Comparison of ENCODE assay signal across 24 cellular contexts in the genomic region with DNA sequence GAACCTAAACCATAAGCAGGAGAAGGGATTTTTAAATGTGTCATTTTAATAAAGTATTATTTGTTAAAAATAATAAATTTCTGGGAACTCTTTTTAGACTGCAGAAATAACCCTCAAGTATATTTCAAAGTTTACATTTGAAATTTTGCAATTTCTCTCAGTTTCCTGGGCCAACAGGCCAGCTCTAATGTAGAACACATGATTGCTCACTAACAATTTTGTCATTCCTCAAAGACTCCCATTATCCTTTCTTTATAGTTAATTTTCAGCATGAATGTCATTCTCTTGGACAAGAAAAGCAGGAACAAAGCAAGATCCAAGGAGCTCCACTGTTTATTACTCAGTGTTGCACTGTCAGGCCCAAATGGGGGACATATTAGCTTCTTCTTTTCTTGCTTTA.
DNase-seq lines count a peak whose midpoint lies in the region; ATAC-seq, FAIRE-seq and TF ChIP-seq lines count a peak whose summit lies in the region.
"Had no signal": no experiment of that assay in that cellular context is flagged by ENCODE, and none has a peak within 500 bp of the region (broad histone marks: within the 10 kb centered on the region; RNA-seq: fewer than 3 reads in every experiment).

No MANE protein-coding gene starts in this region.

- TF ChIP-seq EP300 in K562 (IDR thresholded peaks at IDR 0.05; ENCODE audit: low read length): no peak

- intact Hi-C loops in K562 (cut with micrococcal nuclease): no loop called here

- no peak for TF ChIP-seq RAD21 in K562 (CRISPR knock-in tag; conservative IDR thresholded peaks at IDR 0.05 in 1 of 2, IDR thresholded peaks at IDR 0.05 in 1 of 2)

- no peak for TF ChIP-seq CTCF in K562 (IDR thresholded peaks at IDR 0.05 in 2 of 3, conservative IDR thresholded peaks at IDR 0.05 in 1 of 3; ENCODE audit: insufficient read depth in 2 of 3, low read depth in 1 of 3, low read length in 3 of 3)

- H3K4me3 ChIP-seq in K562: no peak overlapping the region
- H3K4me3 ChIP-seq: BLaER1, GM12878 had no signal

- H3K9me3 ChIP-seq in K562 (replicated peaks; ENCODE audit: control insufficient read depth, insufficient read depth, low read depth, low read length): no peaks in the 10 kb centered on the region
- H3K9me3 ChIP-seq: BE2C, BLaER1 had no signal

- H3K4me2 ChIP-seq in K562 (ENCODE audit: insufficient read depth, low read length): no peak overlapping the region
- H3K4me2 ChIP-seq: BLaER1 had no signal

- no peak for TF ChIP-seq POLR2A in K562 (conservative IDR thresholded peaks at IDR 0.05)

- no peaks in the 10 kb centered on the region for H3K27me3 ChIP-seq in K562 (ENCODE audit: control insufficient read depth in 2 of 2, insufficient read depth in 2 of 2, low read length in 2 of 2)
- H3K27me3 ChIP-seq: BE2C, BLaER1 had no signal

- no peak overlapping the region for H3K27ac ChIP-seq in K562 (ENCODE audit: extremely low read depth, low read depth, low read length)
- H3K27ac ChIP-seq: BLaER1 had no signal

- DNase-seq in K562 (ENCODE audit: extremely low read depth in 1 of 4, low spot score in 3 of 4) (no peak), fibroblast of gingiva (ENCODE audit: low read depth) (peak; percentile 14), DMS53 treated with DMSO at 0.1 percent for 48 hours (lab: John Stamatoyannopoulos, UW; ENCODE audit: unreplicated experiment) (no peak), SHP77 treated with DMSO at 0.1 percent for 48 hours (lab: John Stamatoyannopoulos, UW) (no peak)
- DNase-seq: 8988T; ACHN; BE2C; C1 segment of cervical spinal cord; CD4-positive, alpha-beta memory T cell; CD4-positive, CD25-positive, alpha-beta regulatory T cell; CD8-positive, alpha-beta memory T cell; COR-L47; DMS 273 treated with DMSO at 0.1 percent for 48 hours; DMS153; DMS53; DND-41; EL; GDM1 had no signal

- no TSS peak for BruUV-seq in K562 (replicated peaks; lab: Mats Ljungman, UMichigan)

- in situ Hi-C loops in K562 (cut with MboI): no loop called here

- no peaks in the 10 kb centered on the region for H3K4me1 ChIP-seq in K562 (replicated peaks in 1 of 2; ENCODE audit: control insufficient read depth in 2 of 2, insufficient read depth in 2 of 2, low read length in 2 of 2)
- H3K4me1 ChIP-seq: BE2C, BLaER1 had no signal

- no peaks in the 10 kb centered on the region for H3K36me3 ChIP-seq in K562 (ENCODE audit: control insufficient read depth, insufficient read depth, low read length)
- H3K36me3 ChIP-seq: BE2C, BLaER1 had no signal

- no peaks in the 10 kb centered on the region for H4K20me1 ChIP-seq in K562 (replicated peaks; ENCODE audit: control insufficient read depth, insufficient read depth, low read length)
- H4K20me1 ChIP-seq: BLaER1 had no signal

- no peak for FAIRE-seq in K562 (lab: Jason Lieb, UNC)
- FAIRE-seq: A204.1, GM12878, GM12892, GM18507 had no signal

- H3K79me2 ChIP-seq in K562 (ENCODE audit: control insufficient read depth, insufficient read depth, low read length): no peaks in the 10 kb centered on the region

- POLR2A ChIA-PET in K562 (lab: Yijun Ruan, JAX): no interaction called here

- no peaks in the 10 kb centered on the region for H3K9me1 ChIP-seq in K562 (ENCODE audit: control insufficient read depth, insufficient read depth, low read length)

- H3K9ac ChIP-seq in K562 (ENCODE audit: insufficient read depth in 1 of 2, low read depth in 2 of 2, low read length in 2 of 2): no peak overlapping the region
- H3K9ac ChIP-seq: BLaER1 had no signal

- CTCF ChIA-PET in K562 (lab: Yijun Ruan, JAX; ENCODE audit: low intra/inter-chr PET ratio): interaction anchor here (0.7 kb wide), 1 partner anchor 105 kb away, joined by 3 read pairs; no protein-coding TSS in a partner anchor

- peak overlapping the region; percentile 66; the same call in 1 of the 2 replicates for H2AFZ ChIP-seq in K562 (ENCODE audit: low read depth, low read length)

- ATAC-seq in K562: no peak
- no peak for ATAC-seq in GM18861 (IDR thresholded peaks at IDR 0.05; ENCODE audit: unreplicated experiment)
- ATAC-seq: GM12878 had no signal

TF ChIP-seq in K562, 482 proteins besides CTCF, POLR2A, EP300 and RAD21:
- TF ChIP-seq SMAD2 (IDR thresholded peaks at IDR 0.05; ENCODE audit: low read depth, low read length) (no peak), BDP1 (IDR thresholded peaks at IDR 0.05; ENCODE audit: insufficient read depth, insufficient read length) (no peak), SIRT6 (IDR thresholded peaks at IDR 0.05; ENCODE audit: low read depth, low read length) (no peak), RBM25 (IDR thresholded peaks at IDR 0.05; ENCODE audit: low read depth, low read length, severe bottlenecking) (no peak), MYNN (IDR thresholded peaks at IDR 0.05) (no peak), MYNN (CRISPR knock-in tag; IDR thresholded peaks at IDR 0.05) (no peak), CCAR2 (IDR thresholded peaks at IDR 0.05; ENCODE audit: low read depth, low read length) (no peak), DMBX1 (CRISPR knock-in tag; IDR thresholded peaks at IDR 0.05; ENCODE audit: borderline replicate concordance) (no peak)
- TF ChIP-seq, protein P1, sequence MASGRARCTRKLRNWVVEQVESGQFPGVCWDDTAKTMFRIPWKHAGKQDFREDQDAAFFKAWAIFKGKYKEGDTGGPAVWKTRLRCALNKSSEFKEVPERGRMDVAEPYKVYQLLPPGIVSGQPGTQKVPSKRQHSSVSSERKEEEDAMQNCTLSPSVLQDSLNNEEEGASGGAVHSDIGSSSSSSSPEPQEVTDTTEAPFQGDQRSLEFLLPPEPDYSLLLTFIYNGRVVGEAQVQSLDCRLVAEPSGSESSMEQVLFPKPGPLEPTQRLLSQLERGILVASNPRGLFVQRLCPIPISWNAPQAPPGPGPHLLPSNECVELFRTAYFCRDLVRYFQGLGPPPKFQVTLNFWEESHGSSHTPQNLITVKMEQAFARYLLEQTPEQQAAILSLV (tag; IDR thresholded peaks at IDR 0.05): no peak
